Comparison of ENCODE assay signal across 25 cellular contexts in genomic region chr6:80205404-80205803, GRCh38.
DNase-seq lines count a peak whose midpoint lies in the region; ATAC-seq and TF ChIP-seq lines count a peak whose summit lies in the region.
"Had no signal": no experiment of that assay in that cellular context is flagged by ENCODE, and none has a peak within 500 bp of the region (broad histone marks: within the 10 kb centered on the region; RNA-seq: fewer than 3 reads in every experiment).

No MANE protein-coding gene starts in this region.

- H2AK5ac ChIP-seq in mesenchymal stem cell (ENCODE audit: low read length, severe bottlenecking) = no peak overlapping the region

- peaks cover 0 to 8% of the 10 kb centered on the region in 2 experiments for H3K36me3 ChIP-seq in mesenchymal stem cell (ENCODE audit: control insufficient read depth in 1 of 2, insufficient read depth in 2 of 2, low read depth in 1 of 2, low read length in 2 of 2)
- H3K36me3 ChIP-seq: BE2C, BLaER1 had no signal

- H3K9me3 Mint-ChIP-seq in activated CD4-positive, alpha-beta T cell treated with anti-CD3 and anti-CD28 coated beads, Interleukin-2, amount 10 ng/mL, durations not matched to agents 24 days and 14 days = no peaks in the 10 kb centered on the region
- H3K9me3 Mint-ChIP-seq: CD14-positive monocyte; CD4-positive, alpha-beta memory T cell; CD8-positive, alpha-beta memory T cell had no signal

- H3K27me3 Mint-ChIP-seq in activated CD4-positive, alpha-beta T cell treated with anti-CD3 and anti-CD28 coated beads, Interleukin-2, amount 10 ng/mL, durations not matched to agents 24 days and 14 days = no peaks in the 10 kb centered on the region
- H3K27me3 Mint-ChIP-seq: CD4-positive, alpha-beta memory T cell; CD4-positive, CD25-positive, alpha-beta regulatory T cell; CD8-positive, alpha-beta memory T cell had no signal

- H3K27ac ChIP-seq in coronary artery = peak overlapping the region; percentile 12 to 45
- H3K27ac ChIP-seq in mesenchymal stem cell (ENCODE audit: low read length, poor library complexity, severe bottlenecking) = no peak overlapping the region
- H3K27ac ChIP-seq: BLaER1 had no signal

- H3K9me3 ChIP-seq in mesenchymal stem cell (ENCODE audit: control insufficient read depth, low read length) = no peaks in the 10 kb centered on the region
- H3K9me3 ChIP-seq: BE2C, BLaER1 had no signal

- no peak overlapping the region for H3K14ac ChIP-seq in mesenchymal stem cell (ENCODE audit: low read length in 2 of 2)

- H3K27me3 ChIP-seq in mesenchymal stem cell (ENCODE audit: control insufficient read depth in 1 of 2, insufficient read depth in 1 of 2, low read length in 2 of 2) = no peaks in the 10 kb centered on the region
- H3K27me3 ChIP-seq: BE2C, BLaER1 had no signal

- H3K18ac ChIP-seq in mesenchymal stem cell (ENCODE audit: low read depth in 1 of 2, low read length in 2 of 2) = peak overlapping the region in 1 of 2 experiments; percentile 12

- no peaks in the 10 kb centered on the region for H3K4me1 Mint-ChIP-seq in activated CD4-positive, alpha-beta T cell treated with anti-CD3 and anti-CD28 coated beads, Interleukin-2, amount 10 ng/mL, durations not matched to agents 24 days and 14 days
- H3K4me1 Mint-ChIP-seq: CD4-positive, alpha-beta memory T cell; CD8-positive, alpha-beta memory T cell had no signal

- TF ChIP-seq CTCF in coronary artery (IDR thresholded peaks at IDR 0.05) = no peak

- peaks cover 2% of the 10 kb centered on the region for H3K36me3 Mint-ChIP-seq in activated CD4-positive, alpha-beta T cell treated with anti-CD3 and anti-CD28 coated beads, Interleukin-2, amount 10 ng/mL, durations not matched to agents 24 days and 14 days (ENCODE audit: low read depth)

- H2BK15ac ChIP-seq in mesenchymal stem cell (ENCODE audit: low read depth, poor library complexity, severe bottlenecking) = no peak overlapping the region

- H2AFZ ChIP-seq in mesenchymal stem cell (ENCODE audit: low read depth, low read length) = no peak overlapping the region

- 100% methylated on average over 3 of the region's 4 CpGs for WGBS in mesenchymal stem cell

- H3K4ac ChIP-seq in mesenchymal stem cell (ENCODE audit: low read depth in 1 of 2, low read length in 2 of 2) = no peak overlapping the region

- H4K91ac ChIP-seq in mesenchymal stem cell (ENCODE audit: low read length) = no peak overlapping the region

- H3K9ac ChIP-seq in mesenchymal stem cell (ENCODE audit: low read length) = no peak overlapping the region
- H3K9ac ChIP-seq: BLaER1 had no signal

- no peak overlapping the region for H3K23ac ChIP-seq in mesenchymal stem cell (ENCODE audit: low read length in 2 of 2)

- H3K4me3 ChIP-seq in coronary artery (no peak overlapping the region), mesenchymal stem cell (ENCODE audit: insufficient read depth in 1 of 2, low read depth in 1 of 2, low read length in 2 of 2) (no peak overlapping the region)
- H3K4me3 ChIP-seq: BLaER1, GM12878 had no signal

- peak overlapping the region; percentile 12 for H2BK5ac ChIP-seq in mesenchymal stem cell (ENCODE audit: low read depth, low read length, poor library complexity, severe bottlenecking)

- H3K27ac Mint-ChIP-seq in activated CD4-positive, alpha-beta T cell treated with anti-CD3 and anti-CD28 coated beads, Interleukin-2, amount 10 ng/mL, durations not matched to agents 24 days and 14 days = no peak overlapping the region
- H3K27ac Mint-ChIP-seq: CD14-positive monocyte had no signal

- ATAC-seq in GM18868 (IDR thresholded peaks at IDR 0.05; ENCODE audit: unreplicated experiment) = no peak
- ATAC-seq: GM12878 had no signal

- no peak for DNase-seq in coronary artery (ENCODE audit: low spot score)
- DNase-seq in fibroblast of peridontal ligament (ENCODE audit: extremely low read depth) = peak; percentile 80
- DNase-seq in mesenchymal stem cell = no peak
- DNase-seq in stimulated activated CD4-positive, alpha-beta T cell treated with anti-CD3 and anti-CD28 coated beads, Interleukin-4, amount 100 ng/mL, for 24 hours = no peak
- no peak for DNase-seq in activated CD4-positive, alpha-beta T cell treated with anti-CD3 and anti-CD28 coated beads, Interleukin-2, amount 10 ng/mL, durations not matched to agents 24 days and 14 days
- DNase-seq in dermis blood vessel endothelial cell = no peak
- DNase-seq: 8988T; ACHN; BE2C; C1 segment of cervical spinal cord; CD4-positive, alpha-beta memory T cell; CD4-positive, CD25-positive, alpha-beta regulatory T cell; CD8-positive, alpha-beta memory T cell; COR-L47; DMS 273 treated with DMSO at 0.1 percent for 48 hours; DMS153; DMS53; DMS79; DND-41; EL; GDM1 had no signal

- intact Hi-C loops in activated CD4-positive, alpha-beta T cell treated with anti-CD3 and anti-CD28 coated beads, Interleukin-2, amount 10 ng/mL, durations not matched to agents 24 days and 14 days (cut with micrococcal nuclease) = no loop called here

- no peak overlapping the region for H3K4me3 Mint-ChIP-seq in activated CD4-positive, alpha-beta T cell treated with anti-CD3 and anti-CD28 coated beads, Interleukin-2, amount 10 ng/mL, durations not matched to agents 24 days and 14 days
- H3K4me3 Mint-ChIP-seq: CD14-positive monocyte; CD4-positive, CD25-positive, alpha-beta regulatory T cell; CD8-positive, alpha-beta memory T cell had no signal

- no peak overlapping the region for H3K4me2 ChIP-seq in mesenchymal stem cell (ENCODE audit: low read length, poor library complexity, severe bottlenecking)
- H3K4me2 ChIP-seq: BLaER1 had no signal

- no peaks in the 10 kb centered on the region for H3K79me1 ChIP-seq in mesenchymal stem cell (replicated peaks; ENCODE audit: low read length, poor library complexity, severe bottlenecking)

- H3K4me1 ChIP-seq in mesenchymal stem cell (ENCODE audit: control insufficient read depth, insufficient read depth, low read depth, low read length) = no peaks in the 10 kb centered on the region
- H3K4me1 ChIP-seq: BLaER1 had no signal

- no peak overlapping the region for H2BK12ac ChIP-seq in mesenchymal stem cell (ENCODE audit: low read length in 2 of 2)

- no peak overlapping the region for H4K8ac ChIP-seq in mesenchymal stem cell (ENCODE audit: low read length)

- H2BK120ac ChIP-seq in mesenchymal stem cell (ENCODE audit: low read depth, low read length) = no peak overlapping the region
